ENCODE assay signal across 34 cellular contexts in the genomic region with DNA sequence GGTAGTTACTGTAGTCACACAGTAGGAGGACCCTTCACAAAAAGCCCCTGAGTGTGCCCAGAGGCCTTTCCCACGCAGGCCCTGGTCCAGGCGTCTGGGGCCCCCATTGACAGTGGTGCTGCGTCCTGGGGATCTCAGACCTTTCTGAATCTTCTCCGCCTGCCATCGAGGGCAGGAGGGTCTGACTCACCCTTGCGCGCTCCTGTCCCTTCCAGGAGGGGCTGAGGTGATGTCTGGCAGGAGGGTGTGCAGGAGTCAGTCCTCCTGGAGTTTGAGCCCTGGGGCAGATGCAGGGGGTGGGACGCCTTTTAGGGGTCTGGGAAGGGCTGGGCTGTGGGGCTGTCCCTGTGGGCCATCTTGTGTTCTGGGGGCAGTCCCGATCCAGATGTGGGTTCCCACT.
"Had no signal": no experiment of that assay in that cellular context is flagged by ENCODE, and none has a peak within 500 bp of the region (broad histone marks: within the 10 kb centered on the region; RNA-seq: fewer than 3 reads in every experiment).

No MANE protein-coding gene starts in this region.

- H3K4me1 ChIP-seq: adrenal gland, ascending aorta, gastroesophageal sphincter, testis, transverse colon had no signal

- H3K4me3 ChIP-seq: adrenal gland, ascending aorta, cardiac muscle cell, coronary artery, dorsolateral prefrontal cortex, gastroesophageal sphincter, lung, mucosa of descending colon, smooth muscle cell, testis, transverse colon had no signal

- H3K4me2 ChIP-seq: SK-N-SH, smooth muscle cell had no signal

- H3K27ac ChIP-seq: adrenal gland, ascending aorta, cardiac muscle cell, coronary artery, dorsolateral prefrontal cortex, gastroesophageal sphincter, testis, transverse colon, WERI-Rb-1 had no signal

- H3K4me3 Mint-ChIP-seq: activated CD4-positive, alpha-beta memory T cell treated with anti-CD3 and anti-CD28 coated beads for 36 hours; activated CD4-positive, alpha-beta T cell treated with anti-CD3 and anti-CD28 coated beads, Interleukin-2, amount 10 ng/mL, durations not matched to agents 24 days and 14 days; activated T-helper 1 cell treated with anti-CD3 and anti-CD28 coated beads, Interleukin-12 subunit alpha, Interleukin-12 subunit beta, Interleukin-2, Interleukin-4 antibody, amounts not matched to agents 30 ng/mL and 10 ng/mL and 1 ng/mL, durations not matched to agents 14 hours and 24 hours and 36 hours; brain; nephron; T-helper 1 cell treated with Interleukin-12 subunit alpha and Interleukin-12 subunit beta and Interleukin-4 antibody, amounts not matched to agents 30 μg/mL and 1 μg/mL, for 36 hours had no signal

- H3K27me3 ChIP-seq: adrenal gland, ascending aorta, cardiac muscle cell, testis, transverse colon had no signal

- H3K4me1 Mint-ChIP-seq: activated CD4-positive, alpha-beta T cell treated with anti-CD3 and anti-CD28 coated beads, Interleukin-2, amount 10 ng/mL, durations not matched to agents 24 days and 14 days; brain; nephron had no signal

- DNase-seq: activated CD4-positive, alpha-beta memory T cell treated with anti-CD3 and anti-CD28 coated beads for 36 hours; activated CD4-positive, alpha-beta T cell treated with anti-CD3 and anti-CD28 coated beads, Interleukin-2, amount 10 ng/mL, durations not matched to agents 24 days and 14 days; activated CD4-positive, CD25-positive, alpha-beta regulatory T cell treated with anti-CD3 and anti-CD28 coated beads, Interleukin-2, amount 50 U/mL, for 72 hours; activated CD8-positive, alpha-beta memory T cell treated with anti-CD3 and anti-CD28 coated beads, Interleukin-2, amount 50 U/mL, for 4 hours; activated T-cell treated with anti-CD3 and anti-CD28 coated beads, Interleukin-2, amount 50 U/mL, for 1 hour; adrenal gland; cerebellar nuclear complex; dorsolateral prefrontal cortex; effector memory CD4-positive, alpha-beta T cell; hippocampal formation; left colon; retina; SK-N-SH; stimulated activated CD4-positive, alpha-beta T cell treated with anti-CD3 and anti-CD28 coated beads, Interleukin-15, amount 100 ng/mL, for 24 hours; stimulated activated CD4-positive, alpha-beta T cell treated with anti-CD3 and anti-CD28 coated beads, Interleukin-2, amount 100 ng/mL, for 24 hours; stimulated activated naive CD8-positive, alpha-beta T cell treated with anti-CD3 and anti-CD28 coated beads, Interleukin-15, Interleukin-2, amounts not matched to agents 100 U/mL and 50 U/mL, for 24 hours; SW 1271; T1000; testis; transverse colon; WERI-Rb-1 had no signal

- H3K36me3 Mint-ChIP-seq: brain had no signal

- H3K27me3 Mint-ChIP-seq: activated CD4-positive, alpha-beta T cell treated with anti-CD3 and anti-CD28 coated beads, Interleukin-2, amount 10 ng/mL, durations not matched to agents 24 days and 14 days; brain; progenitor cell of endocrine pancreas had no signal

- H3K9ac ChIP-seq: SK-N-SH had no signal

- H3K9me3 Mint-ChIP-seq: activated CD4-positive, alpha-beta T cell treated with anti-CD3 and anti-CD28 coated beads, Interleukin-2, amount 10 ng/mL, durations not matched to agents 24 days and 14 days; activated T-helper 1 cell treated with anti-CD3 and anti-CD28 coated beads, Interleukin-12 subunit alpha, Interleukin-12 subunit beta, Interleukin-2, Interleukin-4 antibody, amounts not matched to agents 30 ng/mL and 10 ng/mL and 1 ng/mL, durations not matched to agents 14 hours and 24 hours and 36 hours; T-helper 1 cell treated with Interleukin-12 subunit alpha and Interleukin-12 subunit beta and Interleukin-4 antibody, amounts not matched to agents 30 μg/mL and 1 μg/mL, for 36 hours had no signal

- H3K27ac Mint-ChIP-seq: activated CD4-positive, alpha-beta memory T cell treated with anti-CD3 and anti-CD28 coated beads for 36 hours; activated CD4-positive, alpha-beta T cell treated with anti-CD3 and anti-CD28 coated beads, Interleukin-2, amount 10 ng/mL, durations not matched to agents 24 days and 14 days; activated naive CD4-positive, alpha-beta T cell treated with anti-CD3 and anti-CD28 coated beads, Interleukin-2, amount 50 U/mL, for 72 hours; activated T-helper 1 cell treated with anti-CD3 and anti-CD28 coated beads, Interleukin-12 subunit alpha, Interleukin-12 subunit beta, Interleukin-2, Interleukin-4 antibody, amounts not matched to agents 30 ng/mL and 10 ng/mL and 1 ng/mL, durations not matched to agents 14 hours and 24 hours and 36 hours; brain; nephron; progenitor cell of endocrine pancreas; T-helper 1 cell treated with Interleukin-12 subunit alpha and Interleukin-12 subunit beta and Interleukin-4 antibody, amounts not matched to agents 30 μg/mL and 1 μg/mL, for 36 hours had no signal

- ATAC-seq: activated naive CD4-positive, alpha-beta T cell treated with anti-CD3 and anti-CD28 coated beads, Interleukin-2, amount 50 U/mL, for 72 hours; gastroesophageal sphincter; left colon; mucosa of descending colon; stimulated activated naive CD8-positive, alpha-beta T cell treated with anti-CD3 and anti-CD28 coated beads, Interleukin-15, Interleukin-2, amounts not matched to agents 100 U/mL and 50 U/mL, for 24 hours had no signal
